Comparison of ENCODE assay signal across 9 cellular contexts in the genomic region with DNA sequence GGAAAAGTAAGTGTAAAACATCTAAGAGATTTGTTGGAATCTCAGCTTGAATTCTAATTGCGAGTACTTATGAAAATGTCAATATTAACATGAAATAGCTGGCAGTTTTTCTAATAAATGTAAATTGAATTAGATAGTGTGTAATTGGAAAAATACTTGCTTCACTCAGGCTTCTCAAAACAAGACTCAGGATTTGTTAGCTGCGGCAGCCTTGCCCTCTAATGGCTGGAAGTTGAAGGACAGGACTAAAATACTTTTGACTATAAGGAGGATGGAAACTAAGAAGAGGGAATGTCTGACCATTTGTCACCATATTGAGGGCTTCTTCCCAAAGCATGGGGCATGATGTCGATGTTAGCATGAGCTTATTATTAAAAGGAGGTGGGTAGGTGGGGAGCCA.
DNase-seq lines count a peak whose midpoint lies in the region; ATAC-seq and TF ChIP-seq lines count a peak whose summit lies in the region.
"Had no signal": no experiment of that assay in that cellular context is flagged by ENCODE, and none has a peak within 500 bp of the region (broad histone marks: within the 10 kb centered on the region; RNA-seq: fewer than 3 reads in every experiment).

No MANE protein-coding gene starts in this region.

- ATAC-seq in GM19397 (IDR thresholded peaks at IDR 0.05; ENCODE audit: unreplicated experiment), result no peak

- TF ChIP-seq CTCF in epithelial cell of proximal tubule (conservative IDR thresholded peaks at IDR 0.05; ENCODE audit: low read depth, low read length), result peak; percentile 55
- peak; percentile 69 for TF ChIP-seq CTCF in retinal pigment epithelial cell (conservative IDR thresholded peaks at IDR 0.05; ENCODE audit: low read depth, low read length)

- H3K4me3 ChIP-seq in epithelial cell of proximal tubule (ENCODE audit: low read depth, low read length) (no peak overlapping the region), retinal pigment epithelial cell (ENCODE audit: low read length) (no peak overlapping the region)

- peak; percentile 25 for DNase-seq in DMS153 (lab: John Stamatoyannopoulos, UW)
- no peak for DNase-seq in DMS153 treated with DMSO at 0.1 percent for 48 hours (lab: John Stamatoyannopoulos, UW; ENCODE audit: unreplicated experiment)
- DNase-seq in NCI-H524 treated with DMSO at 0.1 percent for 48 hours (lab: John Stamatoyannopoulos, UW), result peak; percentile 22
- no peak for DNase-seq in epithelial cell of proximal tubule (ENCODE audit: low read depth)
- no peak for DNase-seq in retinal pigment epithelial cell (ENCODE audit: low read depth)
- no peak for DNase-seq in foreskin melanocyte
- no peak for DNase-seq in NK-92 treated with Interleukin-12 subunit alpha and Interleukin-12 subunit beta, amount 100 ng/mL, for 24 hours (lab: John Stamatoyannopoulos, UW)
- DNase-seq: aorta had no signal

Comparison
In these comparisons a context has a peak if more than half of its experiments do, and no peak if none do; other contexts are left out.
1. DNase-seq: peak in DMS153 (single experiment) and NCI-H524 treated with DMSO at 0.1 percent for 48 hours (single experiment); none in DMS153 treated with DMSO at 0.1 percent for 48 hours (single experiment), epithelial cell of proximal tubule (single experiment), retinal pigment epithelial cell (single experiment), foreskin melanocyte (single experiment) and NK-92 treated with Interleukin-12 subunit alpha and Interleukin-12 subunit beta, amount 100 ng/mL, for 24 hours (single experiment).